1 cellular context compared by ENCODE assay signal in the genomic region with DNA sequence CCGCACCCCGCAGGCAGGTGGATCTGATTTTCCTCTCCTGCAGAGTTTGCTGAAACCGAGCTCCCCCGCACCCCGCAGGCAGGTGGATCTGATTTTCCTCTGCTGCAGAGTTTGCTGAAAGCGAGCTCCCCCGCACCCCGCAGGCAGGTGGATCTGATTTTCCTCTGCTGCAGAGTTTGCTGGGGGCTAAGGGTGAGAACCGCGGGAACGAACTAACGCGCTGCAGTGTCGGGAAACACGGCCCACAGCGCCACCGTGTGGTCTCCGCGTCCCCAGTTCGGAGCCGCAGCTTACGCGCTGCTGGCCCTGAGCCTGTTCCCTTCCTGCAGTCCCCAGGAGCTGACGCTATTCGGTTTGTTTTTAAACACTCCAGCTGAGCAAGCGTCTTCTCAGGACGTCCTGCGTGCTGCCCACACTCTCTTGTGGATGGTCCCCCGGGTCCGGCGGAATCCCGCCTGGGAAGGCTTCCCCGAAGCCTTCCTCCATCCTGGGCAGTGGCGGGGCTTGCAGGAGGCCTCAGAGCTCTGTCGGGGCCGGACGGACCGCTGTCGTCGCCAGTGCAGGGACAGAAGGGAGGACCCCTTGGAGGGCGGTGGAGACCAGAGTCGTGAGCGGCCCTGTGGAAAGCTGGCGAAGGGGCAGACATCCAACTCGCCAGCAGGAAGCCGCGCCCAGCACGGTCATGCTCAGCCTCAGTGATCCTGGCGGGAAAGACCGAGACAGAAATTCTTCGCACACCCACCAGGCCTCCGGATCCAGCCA.
TF ChIP-seq lines count a peak whose summit lies in the region.

No MANE protein-coding gene starts in this region.

TF ChIP-seq in HepG2, 621 proteins besides CTCF, POLR2A, EP300 and RAD21 (continued from another document and continues in another):
- TF ChIP-seq, protein P1, sequence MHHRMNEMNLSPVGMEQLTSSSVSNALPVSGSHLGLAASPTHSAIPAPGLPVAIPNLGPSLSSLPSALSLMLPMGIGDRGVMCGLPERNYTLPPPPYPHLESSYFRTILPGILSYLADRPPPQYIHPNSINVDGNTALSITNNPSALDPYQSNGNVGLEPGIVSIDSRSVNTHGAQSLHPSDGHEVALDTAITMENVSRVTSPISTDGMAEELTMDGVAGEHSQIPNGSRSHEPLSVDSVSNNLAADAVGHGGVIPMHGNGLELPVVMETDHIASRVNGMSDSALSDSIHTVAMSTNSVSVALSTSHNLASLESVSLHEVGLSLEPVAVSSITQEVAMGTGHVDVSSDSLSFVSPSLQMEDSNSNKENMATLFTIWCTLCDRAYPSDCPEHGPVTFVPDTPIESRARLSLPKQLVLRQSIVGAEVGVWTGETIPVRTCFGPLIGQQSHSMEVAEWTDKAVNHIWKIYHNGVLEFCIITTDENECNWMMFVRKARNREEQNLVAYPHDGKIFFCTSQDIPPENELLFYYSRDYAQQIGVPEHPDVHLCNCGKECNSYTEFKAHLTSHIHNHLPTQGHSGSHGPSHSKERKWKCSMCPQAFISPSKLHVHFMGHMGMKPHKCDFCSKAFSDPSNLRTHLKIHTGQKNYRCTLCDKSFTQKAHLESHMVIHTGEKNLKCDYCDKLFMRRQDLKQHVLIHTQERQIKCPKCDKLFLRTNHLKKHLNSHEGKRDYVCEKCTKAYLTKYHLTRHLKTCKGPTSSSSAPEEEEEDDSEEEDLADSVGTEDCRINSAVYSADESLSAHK (CRISPR knock-in tag; IDR thresholded peaks at IDR 0.05; ENCODE audit: borderline replicate concordance), result no peak
- TF ChIP-seq CBX1 (IDR thresholded peaks at IDR 0.05; ENCODE audit: low read depth) (no peak), ZNF496 (CRISPR knock-in tag; IDR thresholded peaks at IDR 0.05; ENCODE audit: insufficient replicate concordance) (no peak), BHLHE40 (IDR thresholded peaks at IDR 0.05; ENCODE audit: low read length) (peak; percentile 34; the same call in 1 of the 2 replicates), KLF15 (CRISPR knock-in tag; IDR thresholded peaks at IDR 0.05; ENCODE audit: borderline replicate concordance) (no peak), ZNF33A (CRISPR knock-in tag; IDR thresholded peaks at IDR 0.05; ENCODE audit: borderline replicate concordance) (no peak), ZNF850 (CRISPR knock-in tag; conservative IDR thresholded peaks at IDR 0.05) (no peak), SYNCRIP (IDR thresholded peaks at IDR 0.05; ENCODE audit: insufficient read depth, low read depth, low read length) (no peak), ZNF10 (CRISPR knock-in tag; IDR thresholded peaks at IDR 0.05; ENCODE audit: borderline replicate concordance, low read depth) (no peak), ISL2 (CRISPR knock-in tag; IDR thresholded peaks at IDR 0.05) (no peak), KLF9 (CRISPR knock-in tag; IDR thresholded peaks at IDR 0.05; ENCODE audit: low read depth) (no peak), SRY (CRISPR knock-in tag; IDR thresholded peaks at IDR 0.05) (no peak), ZBTB3 (CRISPR knock-in tag; IDR thresholded peaks at IDR 0.05; ENCODE audit: borderline replicate concordance, low read depth) (no peak), ZNF251 (CRISPR knock-in tag; IDR thresholded peaks at IDR 0.05) (no peak), HIVEP1 (CRISPR knock-in tag; IDR thresholded peaks at IDR 0.05) (no peak), SAP130 (CRISPR knock-in tag; IDR thresholded peaks at IDR 0.05; ENCODE audit: low read depth) (peak; percentile 24; the same call in 1 of the 2 replicates), HCFC1 (IDR thresholded peaks at IDR 0.05; ENCODE audit: low read depth, low read length) (no peak), NPAS2 (CRISPR knock-in tag; IDR thresholded peaks at IDR 0.05; ENCODE audit: borderline replicate concordance) (no peak), REL (CRISPR knock-in tag; conservative IDR thresholded peaks at IDR 0.05) (no peak), ZNF3 (CRISPR knock-in tag; IDR thresholded peaks at IDR 0.05) (no peak), CBX2 (IDR thresholded peaks at IDR 0.05; ENCODE audit: low read depth, low read length) (peak; percentile 62; the same call in 1 of the 2 replicates), CBX2 (CRISPR knock-in tag; IDR thresholded peaks at IDR 0.05; ENCODE audit: low read depth) (no peak), MAF1 (CRISPR knock-in tag; IDR thresholded peaks at IDR 0.05; ENCODE audit: borderline replicate concordance) (no peak), NFIB (CRISPR knock-in tag; IDR thresholded peaks at IDR 0.05; ENCODE audit: borderline replicate concordance) (no peak), GATAD2A (CRISPR knock-in tag; IDR thresholded peaks at IDR 0.05) (no peak), ZNF124 (CRISPR knock-in tag; IDR thresholded peaks at IDR 0.05) (no peak), ZNF562 (CRISPR knock-in tag; IDR thresholded peaks at IDR 0.05; ENCODE audit: borderline replicate concordance) (no peak), POLR2G (IDR thresholded peaks at IDR 0.05; ENCODE audit: low read depth, low read length) (no peak), JUNB (CRISPR knock-in tag; IDR thresholded peaks at IDR 0.05; ENCODE audit: borderline replicate concordance) (no peak), HNRNPL (IDR thresholded peaks at IDR 0.05; ENCODE audit: low read depth, low read length) (no peak), ZNF644 (CRISPR knock-in tag; IDR thresholded peaks at IDR 0.05; ENCODE audit: low read depth) (no peak), CREB1 (IDR thresholded peaks at IDR 0.05) (no peak), CREB1 (CRISPR knock-in tag; IDR thresholded peaks at IDR 0.05) (no peak), CCDC6 (CRISPR knock-in tag; IDR thresholded peaks at IDR 0.05) (no peak), CCAR2 (optimal IDR thresholded peaks at IDR 0.05; ENCODE audit: low read depth, low read length) (no peak)
- TF ChIP-seq, protein P2, sequence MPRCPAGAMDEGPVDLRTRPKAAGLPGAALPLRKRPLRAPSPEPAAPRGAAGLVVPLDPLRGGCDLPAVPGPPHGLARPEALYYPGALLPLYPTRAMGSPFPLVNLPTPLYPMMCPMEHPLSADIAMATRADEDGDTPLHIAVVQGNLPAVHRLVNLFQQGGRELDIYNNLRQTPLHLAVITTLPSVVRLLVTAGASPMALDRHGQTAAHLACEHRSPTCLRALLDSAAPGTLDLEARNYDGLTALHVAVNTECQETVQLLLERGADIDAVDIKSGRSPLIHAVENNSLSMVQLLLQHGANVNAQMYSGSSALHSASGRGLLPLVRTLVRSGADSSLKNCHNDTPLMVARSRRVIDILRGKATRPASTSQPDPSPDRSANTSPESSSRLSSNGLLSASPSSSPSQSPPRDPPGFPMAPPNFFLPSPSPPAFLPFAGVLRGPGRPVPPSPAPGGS (CRISPR knock-in tag; IDR thresholded peaks at IDR 0.05), result no peak
- TF ChIP-seq, protein P3, sequence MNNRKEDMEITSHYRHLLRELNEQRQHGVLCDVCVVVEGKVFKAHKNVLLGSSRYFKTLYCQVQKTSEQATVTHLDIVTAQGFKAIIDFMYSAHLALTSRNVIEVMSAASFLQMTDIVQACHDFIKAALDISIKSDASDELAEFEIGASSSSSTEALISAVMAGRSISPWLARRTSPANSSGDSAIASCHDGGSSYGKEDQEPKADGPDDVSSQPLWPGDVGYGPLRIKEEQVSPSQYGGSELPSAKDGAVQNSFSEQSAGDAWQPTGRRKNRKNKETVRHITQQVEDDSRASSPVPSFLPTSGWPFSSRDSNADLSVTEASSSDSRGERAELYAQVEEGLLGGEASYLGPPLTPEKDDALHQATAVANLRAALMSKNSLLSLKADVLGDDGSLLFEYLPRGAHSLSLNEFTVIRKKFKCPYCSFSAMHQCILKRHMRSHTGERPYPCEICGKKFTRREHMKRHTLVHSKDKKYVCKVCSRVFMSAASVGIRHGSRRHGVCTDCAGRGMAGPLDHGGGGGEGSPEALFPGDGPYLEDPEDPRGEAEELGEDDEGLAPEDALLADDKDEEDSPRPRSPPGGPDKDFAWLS (CRISPR knock-in tag; IDR thresholded peaks at IDR 0.05; ENCODE audit: borderline replicate concordance), result no peak
- TF ChIP-seq, protein P4, sequence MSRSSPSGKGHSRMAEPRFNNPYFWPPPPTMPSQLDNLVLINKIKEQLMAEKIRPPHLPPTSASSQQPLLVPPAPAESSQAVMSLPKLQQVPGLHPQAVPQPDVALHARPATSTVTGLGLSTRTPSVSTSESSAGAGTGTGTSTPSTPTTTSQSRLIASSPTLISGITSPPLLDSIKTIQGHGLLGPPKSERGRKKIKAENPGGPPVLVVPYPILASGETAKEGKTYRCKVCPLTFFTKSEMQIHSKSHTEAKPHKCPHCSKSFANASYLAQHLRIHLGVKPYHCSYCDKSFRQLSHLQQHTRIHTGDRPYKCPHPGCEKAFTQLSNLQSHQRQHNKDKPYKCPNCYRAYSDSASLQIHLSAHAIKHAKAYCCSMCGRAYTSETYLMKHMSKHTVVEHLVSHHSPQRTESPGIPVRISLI (CRISPR knock-in tag; IDR thresholded peaks at IDR 0.05; ENCODE audit: borderline replicate concordance), result no peak
- TF ChIP-seq, protein P5, sequence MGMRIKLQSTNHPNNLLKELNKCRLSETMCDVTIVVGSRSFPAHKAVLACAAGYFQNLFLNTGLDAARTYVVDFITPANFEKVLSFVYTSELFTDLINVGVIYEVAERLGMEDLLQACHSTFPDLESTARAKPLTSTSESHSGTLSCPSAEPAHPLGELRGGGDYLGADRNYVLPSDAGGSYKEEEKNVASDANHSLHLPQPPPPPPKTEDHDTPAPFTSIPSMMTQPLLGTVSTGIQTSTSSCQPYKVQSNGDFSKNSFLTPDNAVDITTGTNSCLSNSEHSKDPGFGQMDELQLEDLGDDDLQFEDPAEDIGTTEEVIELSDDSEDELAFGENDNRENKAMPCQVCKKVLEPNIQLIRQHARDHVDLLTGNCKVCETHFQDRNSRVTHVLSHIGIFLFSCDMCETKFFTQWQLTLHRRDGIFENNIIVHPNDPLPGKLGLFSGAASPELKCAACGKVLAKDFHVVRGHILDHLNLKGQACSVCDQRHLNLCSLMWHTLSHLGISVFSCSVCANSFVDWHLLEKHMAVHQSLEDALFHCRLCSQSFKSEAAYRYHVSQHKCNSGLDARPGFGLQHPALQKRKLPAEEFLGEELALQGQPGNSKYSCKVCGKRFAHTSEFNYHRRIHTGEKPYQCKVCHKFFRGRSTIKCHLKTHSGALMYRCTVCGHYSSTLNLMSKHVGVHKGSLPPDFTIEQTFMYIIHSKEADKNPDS (CRISPR knock-in tag; IDR thresholded peaks at IDR 0.05), result no peak
- TF ChIP-seq, protein P6, sequence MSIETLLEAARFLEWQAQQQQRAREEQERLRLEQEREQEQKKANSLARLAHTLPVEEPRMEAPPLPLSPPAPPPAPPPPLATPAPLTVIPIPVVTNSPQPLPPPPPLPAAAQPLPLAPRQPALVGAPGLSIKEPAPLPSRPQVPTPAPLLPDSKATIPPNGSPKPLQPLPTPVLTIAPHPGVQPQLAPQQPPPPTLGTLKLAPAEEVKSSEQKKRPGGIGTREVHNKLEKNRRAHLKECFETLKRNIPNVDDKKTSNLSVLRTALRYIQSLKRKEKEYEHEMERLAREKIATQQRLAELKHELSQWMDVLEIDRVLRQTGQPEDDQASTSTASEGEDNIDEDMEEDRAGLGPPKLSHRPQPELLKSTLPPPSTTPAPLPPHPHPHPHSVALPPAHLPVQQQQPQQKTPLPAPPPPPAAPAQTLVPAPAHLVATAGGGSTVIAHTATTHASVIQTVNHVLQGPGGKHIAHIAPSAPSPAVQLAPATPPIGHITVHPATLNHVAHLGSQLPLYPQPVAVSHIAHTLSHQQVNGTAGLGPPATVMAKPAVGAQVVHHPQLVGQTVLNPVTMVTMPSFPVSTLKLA (IDR thresholded peaks at IDR 0.05), result no peak
- TF ChIP-seq, protein P7, sequence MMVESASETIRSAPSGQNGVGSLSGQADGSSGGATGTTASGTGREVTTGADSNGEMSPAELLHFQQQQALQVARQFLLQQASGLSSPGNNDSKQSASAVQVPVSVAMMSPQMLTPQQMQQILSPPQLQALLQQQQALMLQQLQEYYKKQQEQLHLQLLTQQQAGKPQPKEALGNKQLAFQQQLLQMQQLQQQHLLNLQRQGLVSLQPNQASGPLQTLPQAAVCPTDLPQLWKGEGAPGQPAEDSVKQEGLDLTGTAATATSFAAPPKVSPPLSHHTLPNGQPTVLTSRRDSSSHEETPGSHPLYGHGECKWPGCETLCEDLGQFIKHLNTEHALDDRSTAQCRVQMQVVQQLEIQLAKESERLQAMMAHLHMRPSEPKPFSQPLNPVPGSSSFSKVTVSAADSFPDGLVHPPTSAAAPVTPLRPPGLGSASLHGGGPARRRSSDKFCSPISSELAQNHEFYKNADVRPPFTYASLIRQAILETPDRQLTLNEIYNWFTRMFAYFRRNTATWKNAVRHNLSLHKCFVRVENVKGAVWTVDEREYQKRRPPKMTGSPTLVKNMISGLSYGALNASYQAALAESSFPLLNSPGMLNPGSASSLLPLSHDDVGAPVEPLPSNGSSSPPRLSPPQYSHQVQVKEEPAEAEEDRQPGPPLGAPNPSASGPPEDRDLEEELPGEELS (CRISPR knock-in tag; IDR thresholded peaks at IDR 0.05), result no peak
- TF ChIP-seq, protein P8, sequence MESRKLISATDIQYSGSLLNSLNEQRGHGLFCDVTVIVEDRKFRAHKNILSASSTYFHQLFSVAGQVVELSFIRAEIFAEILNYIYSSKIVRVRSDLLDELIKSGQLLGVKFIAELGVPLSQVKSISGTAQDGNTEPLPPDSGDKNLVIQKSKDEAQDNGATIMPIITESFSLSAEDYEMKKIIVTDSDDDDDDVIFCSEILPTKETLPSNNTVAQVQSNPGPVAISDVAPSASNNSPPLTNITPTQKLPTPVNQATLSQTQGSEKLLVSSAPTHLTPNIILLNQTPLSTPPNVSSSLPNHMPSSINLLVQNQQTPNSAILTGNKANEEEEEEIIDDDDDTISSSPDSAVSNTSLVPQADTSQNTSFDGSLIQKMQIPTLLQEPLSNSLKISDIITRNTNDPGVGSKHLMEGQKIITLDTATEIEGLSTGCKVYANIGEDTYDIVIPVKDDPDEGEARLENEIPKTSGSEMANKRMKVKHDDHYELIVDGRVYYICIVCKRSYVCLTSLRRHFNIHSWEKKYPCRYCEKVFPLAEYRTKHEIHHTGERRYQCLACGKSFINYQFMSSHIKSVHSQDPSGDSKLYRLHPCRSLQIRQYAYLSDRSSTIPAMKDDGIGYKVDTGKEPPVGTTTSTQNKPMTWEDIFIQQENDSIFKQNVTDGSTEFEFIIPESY (CRISPR knock-in tag; IDR thresholded peaks at IDR 0.05), result peak; percentile 57; the same call in 1 of the 2 replicates
- TF ChIP-seq, protein P9, sequence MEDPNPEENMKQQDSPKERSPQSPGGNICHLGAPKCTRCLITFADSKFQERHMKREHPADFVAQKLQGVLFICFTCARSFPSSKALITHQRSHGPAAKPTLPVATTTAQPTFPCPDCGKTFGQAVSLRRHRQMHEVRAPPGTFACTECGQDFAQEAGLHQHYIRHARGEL (CRISPR knock-in tag; IDR thresholded peaks at IDR 0.05), result no peak
